Comparison of ENCODE assay signal across 31 cellular contexts in genomic region chr15:93520206-93520605, GRCh38.
DNase-seq lines count a peak whose midpoint lies in the region; ATAC-seq and TF ChIP-seq lines count a peak whose summit lies in the region.
"Had no signal": no experiment of that assay in that cellular context is flagged by ENCODE, and none has a peak within 500 bp of the region (broad histone marks: within the 10 kb centered on the region; RNA-seq: fewer than 3 reads in every experiment).

No MANE protein-coding gene starts in this region.

- no peaks in the 10 kb centered on the region for H3K36me3 ChIP-seq in gastrocnemius medialis
- H3K36me3 ChIP-seq: adrenal gland, esophagus squamous epithelium, MG63, neutrophil, tibial nerve had no signal

- intact Hi-C loops in gastrocnemius medialis (cut with DNase I; ENCODE audit: low total_unique reads), result loop anchor here (5.0 kb wide), 1 partner anchor 53 kb away; no protein-coding TSS in a partner anchor

- no peaks in the 10 kb centered on the region for H3K9me3 ChIP-seq in gastrocnemius medialis
- H3K9me3 ChIP-seq: adrenal gland, body of pancreas, esophagus squamous epithelium, MG63, neutrophil, tibial nerve had no signal

- H3K4me3 ChIP-seq in gastrocnemius medialis, result peak overlapping the region in 2 of 4 donors; percentile 1 to 23
- H3K4me3 ChIP-seq: adrenal gland, body of pancreas, esophagus squamous epithelium, MG63, tibial nerve had no signal

- H3K27me3 ChIP-seq in gastrocnemius medialis, result no peaks in the 10 kb centered on the region
- H3K27me3 ChIP-seq: body of pancreas, esophagus squamous epithelium, tibial nerve had no signal

- DNase-seq in NCI-H82 (lab: John Stamatoyannopoulos, UW) (peak; percentile 14), NCI-H82 treated with DMSO at 0.1 percent for 48 hours (lab: John Stamatoyannopoulos, UW; ENCODE audit: unreplicated experiment) (no peak), NCI-H1417 (lab: John Stamatoyannopoulos, UW) (peak; percentile 11 to 59 (median 12)), iPS-NIHi11 (ENCODE audit: low spot score) (peak; percentile 50), gastrocnemius medialis (peak; percentile 78 to 95), T-helper 9 cell (no peak), nucleus accumbens (lab: John Stamatoyannopoulos, UW) (no peak)
- no peak for DNase-seq in stimulated activated CD4-positive, alpha-beta T cell treated with anti-CD3 and anti-CD28 coated beads, Interleukin-4, amount 100 ng/mL, for 24 hours
- DNase-seq: activated CD4-positive, alpha-beta T cell treated with anti-CD3 and anti-CD28 coated beads for 36 hours; activated CD8-positive, alpha-beta T cell treated with anti-CD3 and anti-CD28 coated beads for 36 hours; activated naive CD4-positive, alpha-beta T cell treated with anti-CD3 and anti-CD28 coated beads, Interleukin-2, amount 10 ng/mL, durations not matched to agents 7 days and 5 days; adrenal gland; body of pancreas; CD4-positive, alpha-beta T cell; cerebellar nuclear complex; dermis blood vessel endothelial cell; esophagus squamous epithelium; foreskin melanocyte; KG1; mesenchymal stem cell; MG63; NCI-H1105 treated with DMSO at 0.1 percent for 48 hours; NCI-H2081; PC-3; SHP77; stimulated activated CD4-positive, alpha-beta T cell treated with anti-CD3 and anti-CD28 coated beads, Interleukin-4, amount 100 ng/mL, for 4 hours had no signal

- TF ChIP-seq CTCF in gastrocnemius medialis (IDR thresholded peaks at IDR 0.05 in 4 of 5, conservative IDR thresholded peaks at IDR 0.05 in 1 of 5), result peak; percentile 12 to 54 (median 44)

- H3K27ac ChIP-seq in gastrocnemius medialis, result peak overlapping the region; percentile 62 to 78 (median 73)
- H3K27ac ChIP-seq: adrenal gland, body of pancreas, esophagus squamous epithelium, HL-60, neutrophil, tibial nerve had no signal

- H3K4me1 ChIP-seq in gastrocnemius medialis, result peaks cover 29 to 44% of the 10 kb centered on the region in 2 donors
- H3K4me1 ChIP-seq: adrenal gland, body of pancreas had no signal

- in situ Hi-C loops in gastrocnemius medialis (cut with MboI; ENCODE audit: low sequenced_read_pairs in 4 of 4), result no loop called here

- peak in 1 of 2 donors; percentile 54 for TF ChIP-seq POLR2A in gastrocnemius medialis (IDR thresholded peaks at IDR 0.05)

- ATAC-seq in gastrocnemius medialis, result peak; percentile 94
- ATAC-seq: activated CD4-positive, alpha-beta T cell treated with anti-CD3 and anti-CD28 coated beads for 36 hours; activated CD8-positive, alpha-beta T cell treated with anti-CD3 and anti-CD28 coated beads for 36 hours; body of pancreas; left lobe of liver; PC-3; sciatic nerve had no signal

Comparison
In these comparisons a context has a peak if more than half of its experiments do, and no peak if none do; other contexts are left out.
1. DNase-seq: peak in NCI-H82 (single experiment), NCI-H1417 (3 of 3), iPS-NIHi11 (single experiment) and gastrocnemius medialis (2 of 2); none in NCI-H82 treated with DMSO at 0.1 percent for 48 hours (single experiment), T-helper 9 cell (single experiment), stimulated activated CD4-positive, alpha-beta T cell treated with anti-CD3 and anti-CD28 coated beads, Interleukin-4, amount 100 ng/mL, for 24 hours (single experiment) and nucleus accumbens (0 of 56).